1 cellular context compared by ENCODE assay signal in the genomic region with DNA sequence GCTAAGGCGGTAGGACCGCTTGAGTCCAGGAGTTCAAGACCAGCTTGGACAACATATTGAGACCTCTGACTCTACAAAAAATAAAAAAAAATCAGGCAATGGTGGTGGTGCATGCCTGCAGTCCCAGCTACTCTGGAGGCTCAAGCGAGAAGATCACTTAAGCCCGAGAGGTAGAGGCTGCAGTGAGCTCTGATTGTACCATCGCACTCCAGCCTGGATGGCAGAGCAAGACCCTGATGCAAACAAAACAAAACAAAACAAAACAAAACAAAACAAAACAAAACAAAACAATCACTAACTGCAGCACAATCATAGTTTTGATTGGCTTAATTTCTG.
TF ChIP-seq lines count a peak whose summit lies in the region.

No MANE protein-coding gene starts in this region.

TF ChIP-seq in HepG2, 621 proteins besides CTCF, POLR2A, EP300 and RAD21 (continued from another document):
- TF ChIP-seq, protein P1, sequence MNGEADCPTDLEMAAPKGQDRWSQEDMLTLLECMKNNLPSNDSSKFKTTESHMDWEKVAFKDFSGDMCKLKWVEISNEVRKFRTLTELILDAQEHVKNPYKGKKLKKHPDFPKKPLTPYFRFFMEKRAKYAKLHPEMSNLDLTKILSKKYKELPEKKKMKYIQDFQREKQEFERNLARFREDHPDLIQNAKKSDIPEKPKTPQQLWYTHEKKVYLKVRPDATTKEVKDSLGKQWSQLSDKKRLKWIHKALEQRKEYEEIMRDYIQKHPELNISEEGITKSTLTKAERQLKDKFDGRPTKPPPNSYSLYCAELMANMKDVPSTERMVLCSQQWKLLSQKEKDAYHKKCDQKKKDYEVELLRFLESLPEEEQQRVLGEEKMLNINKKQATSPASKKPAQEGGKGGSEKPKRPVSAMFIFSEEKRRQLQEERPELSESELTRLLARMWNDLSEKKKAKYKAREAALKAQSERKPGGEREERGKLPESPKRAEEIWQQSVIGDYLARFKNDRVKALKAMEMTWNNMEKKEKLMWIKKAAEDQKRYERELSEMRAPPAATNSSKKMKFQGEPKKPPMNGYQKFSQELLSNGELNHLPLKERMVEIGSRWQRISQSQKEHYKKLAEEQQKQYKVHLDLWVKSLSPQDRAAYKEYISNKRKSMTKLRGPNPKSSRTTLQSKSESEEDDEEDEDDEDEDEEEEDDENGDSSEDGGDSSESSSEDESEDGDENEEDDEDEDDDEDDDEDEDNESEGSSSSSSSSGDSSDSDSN (CRISPR knock-in tag; IDR thresholded peaks at IDR 0.05), result no peak
- TF ChIP-seq ZNF773 (CRISPR knock-in tag; IDR thresholded peaks at IDR 0.05; ENCODE audit: borderline replicate concordance), result 0 out of 2 replicates have a peak, but pooled peaks have one; percentile 24
- TF ChIP-seq MAF1 (CRISPR knock-in tag; IDR thresholded peaks at IDR 0.05; ENCODE audit: borderline replicate concordance), result no peak
- TF ChIP-seq, protein P2, sequence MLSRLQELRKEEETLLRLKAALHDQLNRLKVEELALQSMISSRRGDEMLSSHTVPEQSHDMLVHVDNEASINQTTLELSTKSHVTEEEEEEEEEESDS (CRISPR knock-in tag; IDR thresholded peaks at IDR 0.05; ENCODE audit: borderline replicate concordance), result peak; percentile 50; the same call in 1 of the 2 replicates
- TF ChIP-seq CENPX (CRISPR knock-in tag; IDR thresholded peaks at IDR 0.05), result no peak
- TF ChIP-seq, protein P3, sequence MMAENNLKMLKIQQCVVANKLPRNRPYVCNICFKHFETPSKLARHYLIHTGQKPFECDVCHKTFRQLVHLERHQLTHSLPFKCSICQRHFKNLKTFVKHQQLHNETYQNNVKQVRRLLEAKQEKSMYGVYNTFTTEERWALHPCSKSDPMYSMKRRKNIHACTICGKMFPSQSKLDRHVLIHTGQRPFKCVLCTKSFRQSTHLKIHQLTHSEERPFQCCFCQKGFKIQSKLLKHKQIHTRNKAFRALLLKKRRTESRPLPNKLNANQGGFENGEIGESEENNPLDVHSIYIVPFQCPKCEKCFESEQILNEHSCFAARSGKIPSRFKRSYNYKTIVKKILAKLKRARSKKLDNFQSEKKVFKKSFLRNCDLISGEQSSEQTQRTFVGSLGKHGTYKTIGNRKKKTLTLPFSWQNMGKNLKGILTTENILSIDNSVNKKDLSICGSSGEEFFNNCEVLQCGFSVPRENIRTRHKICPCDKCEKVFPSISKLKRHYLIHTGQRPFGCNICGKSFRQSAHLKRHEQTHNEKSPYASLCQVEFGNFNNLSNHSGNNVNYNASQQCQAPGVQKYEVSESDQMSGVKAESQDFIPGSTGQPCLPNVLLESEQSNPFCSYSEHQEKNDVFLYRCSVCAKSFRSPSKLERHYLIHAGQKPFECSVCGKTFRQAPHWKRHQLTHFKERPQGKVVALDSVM (CRISPR knock-in tag; IDR thresholded peaks at IDR 0.05), result peak; percentile 66
- no peak for TF ChIP-seq ZNF776 (CRISPR knock-in tag; IDR thresholded peaks at IDR 0.05)
- TF ChIP-seq ZNF333 (CRISPR knock-in tag; IDR thresholded peaks at IDR 0.05; ENCODE audit: borderline replicate concordance), result 0 out of 2 replicates have a peak, but pooled peaks have one; percentile 7
- 0 out of 2 replicates have a peak, but pooled peaks have one; percentile 13 for TF ChIP-seq NFIC (IDR thresholded peaks at IDR 0.05; ENCODE audit: low read length)
- TF ChIP-seq ZFP37 (CRISPR knock-in tag; IDR thresholded peaks at IDR 0.05; ENCODE audit: borderline replicate concordance), result peak; percentile 10; the same call in 1 of the 2 replicates
- no peak for TF ChIP-seq PHF5A (CRISPR knock-in tag; IDR thresholded peaks at IDR 0.05; ENCODE audit: low read depth, unreplicated experiment)
- TF ChIP-seq ADNP (CRISPR knock-in tag; IDR thresholded peaks at IDR 0.05), result no peak
- TF ChIP-seq, protein P4, sequence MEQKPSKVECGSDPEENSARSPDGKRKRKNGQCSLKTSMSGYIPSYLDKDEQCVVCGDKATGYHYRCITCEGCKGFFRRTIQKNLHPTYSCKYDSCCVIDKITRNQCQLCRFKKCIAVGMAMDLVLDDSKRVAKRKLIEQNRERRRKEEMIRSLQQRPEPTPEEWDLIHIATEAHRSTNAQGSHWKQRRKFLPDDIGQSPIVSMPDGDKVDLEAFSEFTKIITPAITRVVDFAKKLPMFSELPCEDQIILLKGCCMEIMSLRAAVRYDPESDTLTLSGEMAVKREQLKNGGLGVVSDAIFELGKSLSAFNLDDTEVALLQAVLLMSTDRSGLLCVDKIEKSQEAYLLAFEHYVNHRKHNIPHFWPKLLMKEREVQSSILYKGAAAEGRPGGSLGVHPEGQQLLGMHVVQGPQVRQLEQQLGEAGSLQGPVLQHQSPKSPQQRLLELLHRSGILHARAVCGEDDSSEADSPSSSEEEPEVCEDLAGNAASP (CRISPR knock-in tag; IDR thresholded peaks at IDR 0.05; ENCODE audit: borderline replicate concordance), result no peak
- no peak for TF ChIP-seq ZNF382 (CRISPR knock-in tag; IDR thresholded peaks at IDR 0.05; ENCODE audit: borderline replicate concordance)
- TF ChIP-seq DMAP1 (CRISPR knock-in tag; IDR thresholded peaks at IDR 0.05), result peak; percentile 10; the same call in 1 of the 2 replicates
- TF ChIP-seq, protein P5, sequence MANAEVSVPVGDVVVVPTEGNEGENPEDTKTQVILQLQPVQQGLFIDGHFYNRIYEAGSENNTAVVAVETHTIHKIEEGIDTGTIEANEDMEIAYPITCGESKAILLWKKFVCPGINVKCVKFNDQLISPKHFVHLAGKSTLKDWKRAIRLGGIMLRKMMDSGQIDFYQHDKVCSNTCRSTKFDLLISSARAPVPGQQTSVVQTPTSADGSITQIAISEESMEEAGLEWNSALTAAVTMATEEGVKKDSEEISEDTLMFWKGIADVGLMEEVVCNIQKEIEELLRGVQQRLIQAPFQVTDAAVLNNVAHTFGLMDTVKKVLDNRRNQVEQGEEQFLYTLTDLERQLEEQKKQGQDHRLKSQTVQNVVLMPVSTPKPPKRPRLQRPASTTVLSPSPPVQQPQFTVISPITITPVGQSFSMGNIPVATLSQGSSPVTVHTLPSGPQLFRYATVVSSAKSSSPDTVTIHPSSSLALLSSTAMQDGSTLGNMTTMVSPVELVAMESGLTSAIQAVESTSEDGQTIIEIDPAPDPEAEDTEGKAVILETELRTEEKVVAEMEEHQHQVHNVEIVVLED (CRISPR knock-in tag; IDR thresholded peaks at IDR 0.05; ENCODE audit: borderline replicate concordance), result no peak
- TF ChIP-seq, protein P6, sequence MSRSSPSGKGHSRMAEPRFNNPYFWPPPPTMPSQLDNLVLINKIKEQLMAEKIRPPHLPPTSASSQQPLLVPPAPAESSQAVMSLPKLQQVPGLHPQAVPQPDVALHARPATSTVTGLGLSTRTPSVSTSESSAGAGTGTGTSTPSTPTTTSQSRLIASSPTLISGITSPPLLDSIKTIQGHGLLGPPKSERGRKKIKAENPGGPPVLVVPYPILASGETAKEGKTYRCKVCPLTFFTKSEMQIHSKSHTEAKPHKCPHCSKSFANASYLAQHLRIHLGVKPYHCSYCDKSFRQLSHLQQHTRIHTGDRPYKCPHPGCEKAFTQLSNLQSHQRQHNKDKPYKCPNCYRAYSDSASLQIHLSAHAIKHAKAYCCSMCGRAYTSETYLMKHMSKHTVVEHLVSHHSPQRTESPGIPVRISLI (CRISPR knock-in tag; IDR thresholded peaks at IDR 0.05; ENCODE audit: borderline replicate concordance), result 0 out of 2 replicates have a peak, but pooled peaks have one; percentile 8
- TF ChIP-seq, protein P7, sequence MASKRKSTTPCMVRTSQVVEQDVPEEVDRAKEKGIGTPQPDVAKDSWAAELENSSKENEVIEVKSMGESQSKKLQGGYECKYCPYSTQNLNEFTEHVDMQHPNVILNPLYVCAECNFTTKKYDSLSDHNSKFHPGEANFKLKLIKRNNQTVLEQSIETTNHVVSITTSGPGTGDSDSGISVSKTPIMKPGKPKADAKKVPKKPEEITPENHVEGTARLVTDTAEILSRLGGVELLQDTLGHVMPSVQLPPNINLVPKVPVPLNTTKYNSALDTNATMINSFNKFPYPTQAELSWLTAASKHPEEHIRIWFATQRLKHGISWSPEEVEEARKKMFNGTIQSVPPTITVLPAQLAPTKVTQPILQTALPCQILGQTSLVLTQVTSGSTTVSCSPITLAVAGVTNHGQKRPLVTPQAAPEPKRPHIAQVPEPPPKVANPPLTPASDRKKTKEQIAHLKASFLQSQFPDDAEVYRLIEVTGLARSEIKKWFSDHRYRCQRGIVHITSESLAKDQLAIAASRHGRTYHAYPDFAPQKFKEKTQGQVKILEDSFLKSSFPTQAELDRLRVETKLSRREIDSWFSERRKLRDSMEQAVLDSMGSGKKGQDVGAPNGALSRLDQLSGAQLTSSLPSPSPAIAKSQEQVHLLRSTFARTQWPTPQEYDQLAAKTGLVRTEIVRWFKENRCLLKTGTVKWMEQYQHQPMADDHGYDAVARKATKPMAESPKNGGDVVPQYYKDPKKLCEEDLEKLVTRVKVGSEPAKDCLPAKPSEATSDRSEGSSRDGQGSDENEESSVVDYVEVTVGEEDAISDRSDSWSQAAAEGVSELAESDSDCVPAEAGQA (IDR thresholded peaks at IDR 0.05; ENCODE audit: low read depth), result no peak
- TF ChIP-seq, protein P7 (CRISPR knock-in tag; IDR thresholded peaks at IDR 0.05; ENCODE audit: borderline replicate concordance), result no peak
- no peak for TF ChIP-seq MLX (CRISPR knock-in tag; IDR thresholded peaks at IDR 0.05)
- no peak for TF ChIP-seq TERF1 (CRISPR knock-in tag; IDR thresholded peaks at IDR 0.05)
